1 cellular context compared by ENCODE assay signal in genomic region chr21:43809346-43809799, GRCh38.
TF ChIP-seq lines count a peak whose summit lies in the region.

No MANE protein-coding gene starts in this region.

TF ChIP-seq in H1, 55 proteins besides CTCF, POLR2A, EP300 and RAD21:
- TF ChIP-seq KDM4A (IDR thresholded peaks at IDR 0.05; ENCODE audit: low read depth, low read length, severe bottlenecking) (no peak), SUZ12 (IDR thresholded peaks at IDR 0.05; ENCODE audit: low read length) (no peak), MAX (IDR thresholded peaks at IDR 0.05) (no peak)
- TF ChIP-seq, protein P1, sequence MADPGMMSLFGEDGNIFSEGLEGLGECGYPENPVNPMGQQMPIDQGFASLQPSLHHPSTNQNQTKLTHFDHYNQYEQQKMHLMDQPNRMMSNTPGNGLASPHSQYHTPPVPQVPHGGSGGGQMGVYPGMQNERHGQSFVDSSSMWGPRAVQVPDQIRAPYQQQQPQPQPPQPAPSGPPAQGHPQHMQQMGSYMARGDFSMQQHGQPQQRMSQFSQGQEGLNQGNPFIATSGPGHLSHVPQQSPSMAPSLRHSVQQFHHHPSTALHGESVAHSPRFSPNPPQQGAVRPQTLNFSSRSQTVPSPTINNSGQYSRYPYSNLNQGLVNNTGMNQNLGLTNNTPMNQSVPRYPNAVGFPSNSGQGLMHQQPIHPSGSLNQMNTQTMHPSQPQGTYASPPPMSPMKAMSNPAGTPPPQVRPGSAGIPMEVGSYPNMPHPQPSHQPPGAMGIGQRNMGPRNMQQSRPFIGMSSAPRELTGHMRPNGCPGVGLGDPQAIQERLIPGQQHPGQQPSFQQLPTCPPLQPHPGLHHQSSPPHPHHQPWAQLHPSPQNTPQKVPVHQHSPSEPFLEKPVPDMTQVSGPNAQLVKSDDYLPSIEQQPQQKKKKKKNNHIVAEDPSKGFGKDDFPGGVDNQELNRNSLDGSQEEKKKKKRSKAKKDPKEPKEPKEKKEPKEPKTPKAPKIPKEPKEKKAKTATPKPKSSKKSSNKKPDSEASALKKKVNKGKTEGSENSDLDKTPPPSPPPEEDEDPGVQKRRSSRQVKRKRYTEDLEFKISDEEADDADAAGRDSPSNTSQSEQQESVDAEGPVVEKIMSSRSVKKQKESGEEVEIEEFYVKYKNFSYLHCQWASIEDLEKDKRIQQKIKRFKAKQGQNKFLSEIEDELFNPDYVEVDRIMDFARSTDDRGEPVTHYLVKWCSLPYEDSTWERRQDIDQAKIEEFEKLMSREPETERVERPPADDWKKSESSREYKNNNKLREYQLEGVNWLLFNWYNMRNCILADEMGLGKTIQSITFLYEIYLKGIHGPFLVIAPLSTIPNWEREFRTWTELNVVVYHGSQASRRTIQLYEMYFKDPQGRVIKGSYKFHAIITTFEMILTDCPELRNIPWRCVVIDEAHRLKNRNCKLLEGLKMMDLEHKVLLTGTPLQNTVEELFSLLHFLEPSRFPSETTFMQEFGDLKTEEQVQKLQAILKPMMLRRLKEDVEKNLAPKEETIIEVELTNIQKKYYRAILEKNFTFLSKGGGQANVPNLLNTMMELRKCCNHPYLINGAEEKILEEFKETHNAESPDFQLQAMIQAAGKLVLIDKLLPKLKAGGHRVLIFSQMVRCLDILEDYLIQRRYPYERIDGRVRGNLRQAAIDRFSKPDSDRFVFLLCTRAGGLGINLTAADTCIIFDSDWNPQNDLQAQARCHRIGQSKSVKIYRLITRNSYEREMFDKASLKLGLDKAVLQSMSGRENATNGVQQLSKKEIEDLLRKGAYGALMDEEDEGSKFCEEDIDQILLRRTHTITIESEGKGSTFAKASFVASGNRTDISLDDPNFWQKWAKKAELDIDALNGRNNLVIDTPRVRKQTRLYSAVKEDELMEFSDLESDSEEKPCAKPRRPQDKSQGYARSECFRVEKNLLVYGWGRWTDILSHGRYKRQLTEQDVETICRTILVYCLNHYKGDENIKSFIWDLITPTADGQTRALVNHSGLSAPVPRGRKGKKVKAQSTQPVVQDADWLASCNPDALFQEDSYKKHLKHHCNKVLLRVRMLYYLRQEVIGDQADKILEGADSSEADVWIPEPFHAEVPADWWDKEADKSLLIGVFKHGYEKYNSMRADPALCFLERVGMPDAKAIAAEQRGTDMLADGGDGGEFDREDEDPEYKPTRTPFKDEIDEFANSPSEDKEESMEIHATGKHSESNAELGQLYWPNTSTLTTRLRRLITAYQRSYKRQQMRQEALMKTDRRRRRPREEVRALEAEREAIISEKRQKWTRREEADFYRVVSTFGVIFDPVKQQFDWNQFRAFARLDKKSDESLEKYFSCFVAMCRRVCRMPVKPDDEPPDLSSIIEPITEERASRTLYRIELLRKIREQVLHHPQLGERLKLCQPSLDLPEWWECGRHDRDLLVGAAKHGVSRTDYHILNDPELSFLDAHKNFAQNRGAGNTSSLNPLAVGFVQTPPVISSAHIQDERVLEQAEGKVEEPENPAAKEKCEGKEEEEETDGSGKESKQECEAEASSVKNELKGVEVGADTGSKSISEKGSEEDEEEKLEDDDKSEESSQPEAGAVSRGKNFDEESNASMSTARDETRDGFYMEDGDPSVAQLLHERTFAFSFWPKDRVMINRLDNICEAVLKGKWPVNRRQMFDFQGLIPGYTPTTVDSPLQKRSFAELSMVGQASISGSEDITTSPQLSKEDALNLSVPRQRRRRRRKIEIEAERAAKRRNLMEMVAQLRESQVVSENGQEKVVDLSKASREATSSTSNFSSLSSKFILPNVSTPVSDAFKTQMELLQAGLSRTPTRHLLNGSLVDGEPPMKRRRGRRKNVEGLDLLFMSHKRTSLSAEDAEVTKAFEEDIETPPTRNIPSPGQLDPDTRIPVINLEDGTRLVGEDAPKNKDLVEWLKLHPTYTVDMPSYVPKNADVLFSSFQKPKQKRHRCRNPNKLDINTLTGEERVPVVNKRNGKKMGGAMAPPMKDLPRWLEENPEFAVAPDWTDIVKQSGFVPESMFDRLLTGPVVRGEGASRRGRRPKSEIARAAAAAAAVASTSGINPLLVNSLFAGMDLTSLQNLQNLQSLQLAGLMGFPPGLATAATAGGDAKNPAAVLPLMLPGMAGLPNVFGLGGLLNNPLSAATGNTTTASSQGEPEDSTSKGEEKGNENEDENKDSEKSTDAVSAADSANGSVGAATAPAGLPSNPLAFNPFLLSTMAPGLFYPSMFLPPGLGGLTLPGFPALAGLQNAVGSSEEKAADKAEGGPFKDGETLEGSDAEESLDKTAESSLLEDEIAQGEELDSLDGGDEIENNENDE (IDR thresholded peaks at IDR 0.05; ENCODE audit: insufficient replicate concordance, low read length) = no peak
